Comparison of ENCODE assay signal across 16 cellular contexts in the genomic region with DNA sequence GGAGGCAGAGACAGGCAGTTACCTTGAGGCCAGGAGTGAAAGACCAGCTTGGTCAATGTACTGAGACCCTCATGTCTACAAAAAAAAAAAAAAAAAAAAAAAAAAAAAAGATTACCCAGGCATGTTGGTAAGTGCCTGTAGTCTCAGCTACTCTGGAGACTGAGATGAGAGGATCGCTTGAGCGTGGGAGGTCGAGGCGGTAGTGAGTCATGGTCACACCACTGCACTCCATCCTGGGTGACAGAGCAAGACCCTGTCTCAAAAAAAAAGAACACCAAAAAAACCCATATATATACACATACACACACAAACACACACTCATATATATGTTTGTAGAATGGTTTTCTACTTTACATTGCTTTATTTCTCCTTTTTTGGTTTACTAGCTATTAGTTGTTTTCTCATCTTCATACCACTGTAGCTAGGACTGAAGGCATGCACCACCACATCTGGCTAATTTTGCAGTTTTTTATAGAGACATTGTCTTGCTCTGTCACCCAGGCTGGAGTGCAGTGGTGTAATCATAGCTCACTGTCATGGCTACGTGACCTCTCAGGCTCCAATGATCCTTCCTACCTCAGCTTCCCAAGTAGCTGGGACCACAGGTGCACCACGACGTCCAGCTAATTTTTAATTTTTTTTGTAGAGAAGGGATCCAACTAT. TPM values are rescaled to one million over a fixed set of nuclear protein-coding genes. Genes with fewer than 3 reads are reported as not detected.
DNase-seq lines count a peak whose midpoint lies in the region; ATAC-seq lines count a peak whose summit lies in the region.
"Had no signal": no experiment of that assay in that cellular context is flagged by ENCODE, and none has a peak within 500 bp of the region (broad histone marks: within the 10 kb centered on the region; RNA-seq: fewer than 3 reads in every experiment).

No MANE protein-coding gene starts in this region.

- no peak overlapping the region for H3K27ac Mint-ChIP-seq in stimulated activated effector memory CD8-positive, alpha-beta T cell treated with anti-CD3 and anti-CD28 coated beads, Interleukin-12 subunit alpha, Interleukin-12 subunit beta, amount 100 ng/mL, for 72 hours

- no peaks in the 10 kb centered on the region for H3K9me3 Mint-ChIP-seq in stimulated activated effector memory CD8-positive, alpha-beta T cell treated with anti-CD3 and anti-CD28 coated beads, Interleukin-12 subunit alpha, Interleukin-12 subunit beta, amount 100 ng/mL, for 72 hours

- H3K36me3 Mint-ChIP-seq in stimulated activated effector memory CD8-positive, alpha-beta T cell treated with anti-CD3 and anti-CD28 coated beads, Interleukin-12 subunit alpha, Interleukin-12 subunit beta, amount 100 ng/mL, for 72 hours, result peaks cover 22% of the 10 kb centered on the region

- ATAC-seq in HG02938 (IDR thresholded peaks at IDR 0.05; ENCODE audit: unreplicated experiment) (peak; percentile 74), GM18858 (IDR thresholded peaks at IDR 0.05; ENCODE audit: unreplicated experiment) (no peak), left cardiac atrium (no peak)
- ATAC-seq in stimulated activated effector memory CD8-positive, alpha-beta T cell treated with anti-CD3 and anti-CD28 coated beads, Interleukin-12 subunit alpha, Interleukin-12 subunit beta, amount 100 ng/mL, for 72 hours, result peak; percentile 94

- intact Hi-C loops in left cardiac atrium (cut with DNase I), result no loop called here

- H3K4me3 Mint-ChIP-seq in stimulated activated effector memory CD8-positive, alpha-beta T cell treated with anti-CD3 and anti-CD28 coated beads, Interleukin-12 subunit alpha, Interleukin-12 subunit beta, amount 100 ng/mL, for 72 hours, result no peak overlapping the region

- DNase-seq in activated CD8-positive, alpha-beta memory T cell treated with anti-CD3 and anti-CD28 coated beads, Interleukin-2, amount 50 U/mL, for 24 hours (ENCODE audit: extremely low read depth), result peak; percentile 2
- DNase-seq in activated CD8-positive, alpha-beta memory T cell treated with anti-CD3 and anti-CD28 coated beads, Interleukin-2, amount 50 U/mL, for 4 hours, result no peak
- DNase-seq in activated CD4-positive, alpha-beta T cell treated with anti-CD3 and anti-CD28 coated beads for 48 hours, result peak; percentile 55
- no peak for DNase-seq in stimulated activated effector memory CD8-positive, alpha-beta T cell treated with anti-CD3 and anti-CD28 coated beads, Interleukin-12 subunit alpha, Interleukin-12 subunit beta, amount 100 ng/mL, for 72 hours (ENCODE audit: low spot score in 2 of 2)
- DNase-seq in left cardiac atrium (no peak), 8988T (no peak)
- DNase-seq: cerebellar nuclear complex, GOT3, kidney glomerular epithelial cell, NCI-H1105, ovary, SW 1271, upper lobe of left lung had no signal

- H3K4me1 Mint-ChIP-seq in stimulated activated effector memory CD8-positive, alpha-beta T cell treated with anti-CD3 and anti-CD28 coated beads, Interleukin-12 subunit alpha, Interleukin-12 subunit beta, amount 100 ng/mL, for 72 hours, result peaks cover 25% of the 10 kb centered on the region

RNA-seq across cellular contexts. Expression of gene ZFY, which starts 14.5 kb away (rescaled TPM):
- 10 to 100 TPM in 1 of 2 donors, not detected in 1; 13.6 TPM for total RNA-seq in left cardiac atrium
- total RNA-seq: smooth muscle cell had no signal

Comparison
In these comparisons a context has a peak if more than half of its experiments do, and no peak if none do; other contexts are left out.
1. DNase-seq: peak in activated CD8-positive, alpha-beta memory T cell treated with anti-CD3 and anti-CD28 coated beads, Interleukin-2, amount 50 U/mL, for 24 hours (single experiment) and activated CD4-positive, alpha-beta T cell treated with anti-CD3 and anti-CD28 coated beads for 48 hours (single experiment); none in activated CD8-positive, alpha-beta memory T cell treated with anti-CD3 and anti-CD28 coated beads, Interleukin-2, amount 50 U/mL, for 4 hours (single experiment), stimulated activated effector memory CD8-positive, alpha-beta T cell treated with anti-CD3 and anti-CD28 coated beads, Interleukin-12 subunit alpha, Interleukin-12 subunit beta, amount 100 ng/mL, for 72 hours (0 of 2), left cardiac atrium (single experiment) and 8988T (single experiment).
2. ATAC-seq: peak in HG02938 (single experiment) and stimulated activated effector memory CD8-positive, alpha-beta T cell treated with anti-CD3 and anti-CD28 coated beads, Interleukin-12 subunit alpha, Interleukin-12 subunit beta, amount 100 ng/mL, for 72 hours (single experiment); none in GM18858 (single experiment) and left cardiac atrium (0 of 2).